Comparison of ENCODE assay signal across 8 cellular contexts in genomic region chr6:111259089-111259831, GRCh38.
DNase-seq lines count a peak whose midpoint lies in the region; ATAC-seq, FAIRE-seq and TF ChIP-seq lines count a peak whose summit lies in the region.

No MANE protein-coding gene starts in this region.

- H3K79me2 ChIP-seq in Loucy (ENCODE audit: insufficient read depth, low read length) (peaks cover 26% of the 10 kb centered on the region), neural progenitor cell (ENCODE audit: low read depth) (peaks cover 32% of the 10 kb centered on the region)

- H3K4me3 ChIP-seq in H7 (ENCODE audit: insufficient read depth, low read depth, low read length) (peak overlapping the region; percentile 88), Loucy (ENCODE audit: low read length, poor library complexity, severe bottlenecking) (peak overlapping the region; percentile 78), neural progenitor cell (peak overlapping the region; percentile 65)

- H2AFZ ChIP-seq in Loucy (ENCODE audit: low read length) (peak overlapping the region; percentile 64), neural progenitor cell (replicated peaks) (peak overlapping the region; percentile 89)

- H3K27ac ChIP-seq in foreskin keratinocyte (no peak overlapping the region), neural progenitor cell (no peak overlapping the region)

- no peaks in the 10 kb centered on the region for H3F3A ChIP-seq in Loucy (ENCODE audit: low read depth)
- H3F3A ChIP-seq in neural progenitor cell (ENCODE audit: low read depth) = peaks cover 26% of the 10 kb centered on the region

- H3K4me3 Mint-ChIP-seq in neural progenitor cell = peak overlapping the region; percentile 89

- TF ChIP-seq CTCF in Loucy (conservative IDR thresholded peaks at IDR 0.05; ENCODE audit: low read length) (peak; percentile 95), foreskin keratinocyte (conservative IDR thresholded peaks at IDR 0.05) (peak; percentile 100), neural progenitor cell (IDR thresholded peaks at IDR 0.05) (peak; percentile 93)

- H3K27me3 ChIP-seq in H7 (ENCODE audit: control insufficient read depth, insufficient read depth, low read length) (no peaks in the 10 kb centered on the region), Loucy (ENCODE audit: insufficient read depth, low read length, poor library complexity, severe bottlenecking) (no peaks in the 10 kb centered on the region), foreskin keratinocyte (no peaks in the 10 kb centered on the region), neural progenitor cell (peaks cover 9% of the 10 kb centered on the region)

- H3K9me3 Mint-ChIP-seq in neural progenitor cell = no peaks in the 10 kb centered on the region

- DNase-seq in H7 = peak; percentile 96
- DNase-seq in activated gamma-delta T cell (lab: John Stamatoyannopoulos, UW) = peak; percentile 97
- DNase-seq in foreskin keratinocyte = peak; percentile 96 to 98
- peak; percentile 99 for DNase-seq in neural progenitor cell (ENCODE audit: low spot score)
- peak; percentile 98 for DNase-seq in stromal cell of bone marrow (ENCODE audit: low read depth)

- no peaks in the 10 kb centered on the region for H3K27me3 Mint-ChIP-seq in neural progenitor cell (ENCODE audit: insufficient read depth, low read depth)

- H3K9me3 ChIP-seq in Loucy (ENCODE audit: insufficient read depth, low read depth, low read length) (no peaks in the 10 kb centered on the region), neural progenitor cell (ENCODE audit: low read depth) (no peaks in the 10 kb centered on the region)

- H3K9me2 ChIP-seq in Loucy (replicated peaks; ENCODE audit: low read depth, low read length) = no peaks in the 10 kb centered on the region

- H3K36me3 Mint-ChIP-seq in neural progenitor cell = peaks cover 6% of the 10 kb centered on the region

- peak; percentile 97 for FAIRE-seq in G401.6 (lab: Jason Lieb, UNC)

- H3K4me1 Mint-ChIP-seq in neural progenitor cell = peaks cover 30% of the 10 kb centered on the region

- peak; percentile 95 for ATAC-seq in foreskin keratinocyte

- TF ChIP-seq POLR2A in Raji (IDR thresholded peaks at IDR 0.05; ENCODE audit: insufficient read depth, low read depth, low read length) = peak; percentile 97

- H3K27ac Mint-ChIP-seq in neural progenitor cell = peak overlapping the region; percentile 74

- H3K4me1 ChIP-seq in Loucy (ENCODE audit: insufficient read depth, low read length, poor library complexity, severe bottlenecking) (peaks cover 20% of the 10 kb centered on the region), foreskin keratinocyte (peaks cover 6% of the 10 kb centered on the region), neural progenitor cell (peaks cover 25% of the 10 kb centered on the region)

- H3K4me2 ChIP-seq in Loucy (ENCODE audit: low read depth, low read length, poor library complexity, severe bottlenecking) (peak overlapping the region; percentile 54), neural progenitor cell (peak overlapping the region; percentile 81)

- H3K9ac ChIP-seq in Loucy (ENCODE audit: low read depth, low read length, poor library complexity, severe bottlenecking) = peak overlapping the region; percentile 63
- no peak overlapping the region for H3K9ac ChIP-seq in neural progenitor cell

- peaks cover 8% of the 10 kb centered on the region for H3K36me3 ChIP-seq in H7 (replicated peaks; ENCODE audit: control insufficient read depth, insufficient read depth, low read length)
- H3K36me3 ChIP-seq in Loucy (ENCODE audit: insufficient read depth, low read length) = no peaks in the 10 kb centered on the region
- H3K36me3 ChIP-seq in neural progenitor cell = no peaks in the 10 kb centered on the region

- H4K20me1 ChIP-seq in Loucy (ENCODE audit: insufficient read depth, low read length, poor library complexity, severe bottlenecking) (peaks cover 7% of the 10 kb centered on the region), neural progenitor cell (ENCODE audit: low read depth) (peaks cover 10% of the 10 kb centered on the region)
